1 cellular context compared by ENCODE assay signal in the genomic region with DNA sequence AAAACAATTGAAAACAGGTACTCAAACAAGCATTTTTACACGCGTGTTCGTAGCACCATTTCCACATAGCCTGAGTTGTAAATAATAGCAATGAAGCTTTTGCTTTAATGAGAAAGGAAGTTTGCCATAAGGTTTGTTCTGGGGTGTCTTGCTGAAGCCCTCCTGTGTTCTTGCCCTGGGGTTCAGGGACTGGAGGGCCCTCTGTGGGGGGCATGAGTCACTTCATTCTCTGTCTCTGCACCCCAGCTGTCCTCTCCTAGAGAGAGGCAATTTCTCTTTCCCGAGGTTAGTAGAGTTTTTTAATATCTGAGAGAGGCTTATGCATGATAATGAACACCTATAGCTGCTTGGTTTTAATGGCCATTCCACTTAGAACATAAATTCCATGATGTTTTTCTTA.
A peak's percentile ranks its signal among the peaks of the same experiment; 100 is the strongest.
TF ChIP-seq lines count a peak whose summit lies in the region.

No MANE protein-coding gene starts in this region.

TF ChIP-seq in HepG2, 621 proteins besides CTCF, POLR2A, EP300 and RAD21:
- no peak for TF ChIP-seq ZNF557 (CRISPR knock-in tag; IDR thresholded peaks at IDR 0.05)
- TF ChIP-seq SP4 (CRISPR knock-in tag; IDR thresholded peaks at IDR 0.05), result no peak
- no peak for TF ChIP-seq ETV5 (CRISPR knock-in tag; IDR thresholded peaks at IDR 0.05; ENCODE audit: borderline replicate concordance)
- peak; percentile 59; the same call in 1 of the 2 replicates for TF ChIP-seq RBFOX2 (IDR thresholded peaks at IDR 0.05; ENCODE audit: low read depth, low read length)
- TF ChIP-seq ZNF563 (CRISPR knock-in tag; IDR thresholded peaks at IDR 0.05), result no peak
- no peak for TF ChIP-seq ZSCAN12 (CRISPR knock-in tag; IDR thresholded peaks at IDR 0.05)
